In the genomic region with DNA sequence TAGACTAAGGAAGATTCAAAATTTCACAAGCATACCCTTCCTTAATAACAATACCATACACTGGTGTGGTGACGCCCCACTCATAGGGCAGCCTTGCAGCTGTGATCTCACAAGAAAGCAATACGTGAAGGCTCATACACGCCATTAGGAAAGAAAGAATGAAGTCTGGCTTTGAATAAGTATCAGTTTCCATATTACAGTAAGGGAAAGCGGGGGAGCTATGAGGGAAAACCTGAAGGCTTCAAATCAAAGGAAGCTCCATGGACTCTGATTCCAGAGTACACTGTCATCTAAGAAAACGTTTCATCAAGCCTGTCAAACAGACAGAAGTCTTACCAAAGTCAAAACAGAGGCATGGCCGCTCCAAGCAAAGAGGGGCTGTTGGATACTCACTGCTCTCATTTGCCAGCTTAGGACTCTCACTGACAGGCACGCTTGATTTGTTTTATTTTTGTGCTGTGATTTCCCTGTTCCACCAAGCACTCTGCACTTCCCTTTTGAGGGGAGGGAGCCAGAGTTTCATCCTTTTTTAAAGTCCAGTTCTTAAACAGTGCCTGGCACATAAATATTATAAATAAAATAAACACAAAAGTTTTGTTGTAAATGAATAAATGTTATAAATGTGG, we compare ENCODE assay signal across 12 cellular contexts.
A peak's percentile ranks its signal among the peaks of the same experiment; 100 is the strongest.
DNase-seq lines count a peak whose midpoint lies in the region; ATAC-seq, FAIRE-seq and TF ChIP-seq lines count a peak whose summit lies in the region.
"Had no signal": no experiment of that assay in that cellular context is flagged by ENCODE, and none has a peak within 500 bp of the region (broad histone marks: within the 10 kb centered on the region; RNA-seq: fewer than 3 reads in every experiment).

No MANE protein-coding gene starts in this region.

- no peak overlapping the region for H2BK20ac ChIP-seq in H9 (ENCODE audit: low read depth, low read length, poor library complexity, severe bottlenecking)

- H4K91ac ChIP-seq in H9 (ENCODE audit: insufficient read length, low read depth, low read length) = no peak overlapping the region

- H3K36me3 Mint-ChIP-seq in H9 (ENCODE audit: insufficient read depth in 1 of 3, low read depth in 3 of 3) (no peaks in the 10 kb centered on the region), mesothelial cell of epicardium (no peaks in the 10 kb centered on the region)
- H3K36me3 Mint-ChIP-seq in activated CD8-positive, alpha-beta memory T cell treated with anti-CD3 and anti-CD28 coated beads, Interleukin-2, amount 10 ng/mL, durations not matched to agents 7 days and 5 days = no peaks in the 10 kb centered on the region
- no peaks in the 10 kb centered on the region for H3K36me3 Mint-ChIP-seq in activated naive CD4-positive, alpha-beta T cell treated with anti-CD3 and anti-CD28 coated beads for 36 hours (ENCODE audit: low read depth)

- no peak overlapping the region for H2BK12ac ChIP-seq in H9 (ENCODE audit: insufficient read length, low read depth, low read length)

- H2BK5ac ChIP-seq in H9 (ENCODE audit: insufficient read length, low read length) = no peak overlapping the region

- no peak overlapping the region for H2AFZ ChIP-seq in H9 (ENCODE audit: low read length)

- intact Hi-C loops in activated naive CD4-positive, alpha-beta T cell treated with anti-CD3 and anti-CD28 coated beads for 36 hours (cut with micrococcal nuclease) = no loop called here

- H3K18ac ChIP-seq in H9 (ENCODE audit: insufficient read length, low read depth, low read length) = no peak overlapping the region

- no peak overlapping the region for H3T11ph ChIP-seq in H9 (ENCODE audit: low read length)

- peak; percentile 31 for FAIRE-seq in RCC 7860 (lab: Jason Lieb, UNC)
- FAIRE-seq: keratinocyte had no signal

- H3K9me3 ChIP-seq in H9 (ENCODE audit: control insufficient read depth, low read depth, low read length) = no peaks in the 10 kb centered on the region

- H3K4me2 ChIP-seq in H9 (ENCODE audit: insufficient read depth, insufficient read length, low read length) = no peak overlapping the region

- no peaks in the 10 kb centered on the region for H3K23me2 ChIP-seq in H9 (ENCODE audit: insufficient read length, low read depth, low read length, poor library complexity, severe bottlenecking)

- no peak overlapping the region for H2BK15ac ChIP-seq in H9 (ENCODE audit: low read depth, low read length)

- H3K9ac ChIP-seq in H9 (ENCODE audit: extremely low read depth, insufficient read length, low read length) = no peak overlapping the region

- H2BK120ac ChIP-seq in H9 (ENCODE audit: low read depth, low read length, poor library complexity, severe bottlenecking) = no peak overlapping the region

- H3K4me1 ChIP-seq in H9 (ENCODE audit: insufficient read depth, low read length) = peaks cover 10% of the 10 kb centered on the region; the same call in 1 of the 2 replicates

- no CpG with 5 or more reads among the region's 7 CpGs for WGBS in H9 (ENCODE audit: extremely low coverage, insufficient read length, low lambda C conversion rate)

- H2AK5ac ChIP-seq in H9 (ENCODE audit: insufficient read length, low read length) = no peak overlapping the region

- no peak overlapping the region for H3K4ac ChIP-seq in H9 (ENCODE audit: low read depth, low read length)

- H3K23ac ChIP-seq in H9 (ENCODE audit: insufficient read length, low read depth, low read length) = no peak overlapping the region

- CTCF ChIA-PET in activated CD8-positive, alpha-beta memory T cell treated with anti-CD3 and anti-CD28 coated beads, Interleukin-2, amount 10 ng/mL, durations not matched to agents 7 days and 5 days (lab: Charles Lee) = no interaction called here
- CTCF ChIA-PET in activated naive CD4-positive, alpha-beta T cell treated with anti-CD3 and anti-CD28 coated beads for 36 hours (lab: Charles Lee) = no interaction called here

- H3K4me3 Mint-ChIP-seq in H9 = no peak overlapping the region
- no peak overlapping the region for H3K4me3 Mint-ChIP-seq in mesothelial cell of epicardium
- no peak overlapping the region for H3K4me3 Mint-ChIP-seq in activated CD8-positive, alpha-beta memory T cell treated with anti-CD3 and anti-CD28 coated beads, Interleukin-2, amount 10 ng/mL, durations not matched to agents 7 days and 5 days
- no peak overlapping the region for H3K4me3 Mint-ChIP-seq in activated naive CD4-positive, alpha-beta T cell treated with anti-CD3 and anti-CD28 coated beads for 36 hours
- H3K4me3 Mint-ChIP-seq: effector memory CD8-positive, alpha-beta T cell had no signal

- H4K20me1 ChIP-seq in H9 (ENCODE audit: control insufficient read depth, insufficient read depth, insufficient read length) = no peaks in the 10 kb centered on the region

- no peak overlapping the region for H4K8ac ChIP-seq in H9 (replicated peaks; ENCODE audit: insufficient read length, low read depth, low read length)

- TF ChIP-seq CTCF in GM12875 (IDR thresholded peaks at IDR 0.05; ENCODE audit: borderline replicate concordance, insufficient read depth, low read depth, low read length) (no peak), H9 (conservative IDR thresholded peaks at IDR 0.05) (no peak), mesothelial cell of epicardium (IDR thresholded peaks at IDR 0.05; ENCODE audit: unreplicated experiment) (no peak)

- H3K27me3 Mint-ChIP-seq in H9 (ENCODE audit: low read depth) (no peaks in the 10 kb centered on the region), mesothelial cell of epicardium (ENCODE audit: low read depth) (no peaks in the 10 kb centered on the region)
- peaks cover 6% of the 10 kb centered on the region for H3K27me3 Mint-ChIP-seq in activated CD8-positive, alpha-beta memory T cell treated with anti-CD3 and anti-CD28 coated beads, Interleukin-2, amount 10 ng/mL, durations not matched to agents 7 days and 5 days
- H3K27me3 Mint-ChIP-seq in activated naive CD4-positive, alpha-beta T cell treated with anti-CD3 and anti-CD28 coated beads for 36 hours (ENCODE audit: low read depth) = no peaks in the 10 kb centered on the region

- H3K27ac ChIP-seq in H9 (ENCODE audit: insufficient read length, low read depth, low read length) = no peak overlapping the region

- no peaks in the 10 kb centered on the region for H3K79me1 ChIP-seq in H9 (ENCODE audit: insufficient read depth, low read depth, low read length, poor library complexity, severe bottlenecking)

- peak overlapping the region; percentile 28 to 69 (median 58); a peak in 5 of 7 replicates for H3K27ac Mint-ChIP-seq in H9
- peak overlapping the region; percentile 94 for H3K27ac Mint-ChIP-seq in mesothelial cell of epicardium
- H3K27ac Mint-ChIP-seq in activated CD8-positive, alpha-beta memory T cell treated with anti-CD3 and anti-CD28 coated beads, Interleukin-2, amount 10 ng/mL, durations not matched to agents 7 days and 5 days = no peak overlapping the region
- H3K27ac Mint-ChIP-seq in activated naive CD4-positive, alpha-beta T cell treated with anti-CD3 and anti-CD28 coated beads for 36 hours = no peak overlapping the region
- H3K27ac Mint-ChIP-seq: effector memory CD8-positive, alpha-beta T cell had no signal

- no peaks in the 10 kb centered on the region for H3K79me2 ChIP-seq in H9 (ENCODE audit: insufficient read depth, low read length)

- H4K5ac ChIP-seq in H9 (ENCODE audit: insufficient read length, low read depth, low read length) = no peak overlapping the region

- peak overlapping the region; percentile 15 for H3K4me3 ChIP-seq in GM12875 (ENCODE audit: low read depth, low read length)

- H3K9me3 Mint-ChIP-seq in H9 (no peaks in the 10 kb centered on the region), mesothelial cell of epicardium (no peaks in the 10 kb centered on the region)
- H3K9me3 Mint-ChIP-seq in activated CD8-positive, alpha-beta memory T cell treated with anti-CD3 and anti-CD28 coated beads, Interleukin-2, amount 10 ng/mL, durations not matched to agents 7 days and 5 days (ENCODE audit: low read depth) = no peaks in the 10 kb centered on the region
- H3K9me3 Mint-ChIP-seq in activated naive CD4-positive, alpha-beta T cell treated with anti-CD3 and anti-CD28 coated beads for 36 hours = no peaks in the 10 kb centered on the region

- H3K14ac ChIP-seq in H9 (ENCODE audit: insufficient read depth, low read length) = no peak overlapping the region

- H3K27me3 ChIP-seq in H9 (ENCODE audit: insufficient read depth, low read length) = no peaks in the 10 kb centered on the region

- ATAC-seq in activated CD8-positive, alpha-beta memory T cell treated with anti-CD3 and anti-CD28 coated beads, Interleukin-2, amount 10 ng/mL, durations not matched to agents 7 days and 5 days = no peak
- ATAC-seq: effector memory CD8-positive, alpha-beta T cell had no signal

- no peak overlapping the region for H3K56ac ChIP-seq in H9 (ENCODE audit: insufficient read length, low read depth, low read length)

- H3K4me1 Mint-ChIP-seq in H9 = peaks cover 60 to 63% of the 10 kb centered on the region in 2 experiments
- H3K4me1 Mint-ChIP-seq in mesothelial cell of epicardium = peaks cover 54% of the 10 kb centered on the region
- no peaks in the 10 kb centered on the region for H3K4me1 Mint-ChIP-seq in activated CD8-positive, alpha-beta memory T cell treated with anti-CD3 and anti-CD28 coated beads, Interleukin-2, amount 10 ng/mL, durations not matched to agents 7 days and 5 days
- H3K4me1 Mint-ChIP-seq in activated naive CD4-positive, alpha-beta T cell treated with anti-CD3 and anti-CD28 coated beads for 36 hours (ENCODE audit: low read depth) = no peaks in the 10 kb centered on the region

- DNase-seq in H9 = no peak
- peak; percentile 3 for DNase-seq in RCC 7860 (ENCODE audit: low spot score)
- DNase-seq in mesothelial cell of epicardium (ENCODE audit: low spot score in 2 of 2, unreplicated experiment in 2 of 2) = no peak
- DNase-seq in activated CD8-positive, alpha-beta memory T cell treated with anti-CD3 and anti-CD28 coated beads, Interleukin-2, amount 10 ng/mL, durations not matched to agents 7 days and 5 days = no peak
- no peak for DNase-seq in activated naive CD4-positive, alpha-beta T cell treated with anti-CD3 and anti-CD28 coated beads for 36 hours
- no peak for DNase-seq in NCI-H1417 treated with DMSO at 0.1 percent for 48 hours (lab: John Stamatoyannopoulos, UW)
- DNase-seq in stimulated activated naive CD4-positive, alpha-beta T cell (lab: John Stamatoyannopoulos, UW) = no peak
- DNase-seq: activated naive CD4-positive, alpha-beta T cell treated with Interleukin-2 at 50 U/mL for 16 hours; effector memory CD8-positive, alpha-beta T cell; NCI-H1092 had no signal

Comparison
In these comparisons a context has a peak if more than half of its experiments do, and no peak if none do; other contexts are left out.
1. H3K27ac Mint-ChIP-seq: peak in H9 (3 of 3) and mesothelial cell of epicardium (single experiment); none in activated CD8-positive, alpha-beta memory T cell treated with anti-CD3 and anti-CD28 coated beads, Interleukin-2, amount 10 ng/mL, durations not matched to agents 7 days and 5 days (single experiment) and activated naive CD4-positive, alpha-beta T cell treated with anti-CD3 and anti-CD28 coated beads for 36 hours (single experiment).